Comparison of ENCODE assay signal across 40 cellular contexts in the genomic region with DNA sequence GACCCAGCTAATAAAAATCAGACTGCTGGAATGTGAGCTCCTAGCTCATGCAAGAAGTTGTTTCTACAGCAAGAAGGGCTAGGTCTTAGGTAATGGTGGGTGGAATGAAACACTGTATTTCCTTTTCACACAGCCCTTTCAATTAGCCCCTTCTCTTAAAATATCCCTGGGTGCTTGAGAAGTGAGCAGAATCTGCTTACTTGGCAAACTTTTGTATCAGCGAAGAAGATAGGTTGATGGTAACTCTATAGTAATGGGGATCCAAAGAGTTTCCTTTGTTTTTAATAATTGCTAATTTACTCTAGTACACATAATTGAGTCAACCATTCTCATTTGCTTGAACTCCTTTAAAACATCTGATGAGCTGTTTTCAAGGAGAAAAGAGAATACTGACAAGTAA.
"Had no signal": no experiment of that assay in that cellular context is flagged by ENCODE, and none has a peak within 500 bp of the region (broad histone marks: within the 10 kb centered on the region; RNA-seq: fewer than 3 reads in every experiment).

No MANE protein-coding gene starts in this region.

- DNase-seq: activated effector memory CD4-positive, alpha-beta T cell treated with anti-CD3 and anti-CD28 coated beads, Interleukin-2, amount 50 U/mL, for 16 hours; activated effector memory CD4-positive, alpha-beta T cell treated with Interleukin-2 at 50 U/mL for 16 hours; activated gamma-delta T cell; activated gamma-delta T cell treated with Interleukin-2 at 50 U/mL for 16 hours; activated naive CD4-positive, alpha-beta T cell; activated naive CD4-positive, alpha-beta T cell treated with anti-CD3 and anti-CD28 coated beads for 36 hours; activated naive CD4-positive, alpha-beta T cell treated with anti-CD3 and anti-CD28 coated beads, Interleukin-2, amount 10 ng/mL, durations not matched to agents 7 days and 5 days; activated naive CD4-positive, alpha-beta T cell treated with anti-CD3 and anti-CD28 coated beads, Interleukin-2, amount 50 U/mL, for 16 hours; activated naive CD4-positive, alpha-beta T cell treated with Interleukin-2 at 50 U/mL for 16 hours; activated naive CD8-positive, alpha-beta T cell treated with anti-CD3 and anti-CD28 coated beads for 36 hours; activated naive CD8-positive, alpha-beta T cell treated with anti-CD3 and anti-CD28 coated beads, Interleukin-2, amount 10 ng/mL, durations not matched to agents 7 days and 5 days; activated naive CD8-positive, alpha-beta T cell treated with anti-CD3 and anti-CD28 coated beads, Interleukin-2, amount 50 U/mL, for 24 hours; activated T-cell treated with anti-CD3 and anti-CD28 coated beads, Interleukin-2, amount 50 U/mL, for 1 hour; activated T-cell treated with anti-CD3 and anti-CD28 coated beads, Interleukin-2, amount 50 U/mL, for 24 hours; activated T-cell treated with anti-CD3 and anti-CD28 coated beads, Interleukin-2, amount 50 U/mL, for 4 hours; activated T-cell treated with anti-CD3 and anti-CD28 coated beads, Interleukin-2, amount 50 U/mL, for 48 hours; activated T-cell treated with anti-CD3 and anti-CD28 coated beads, Interleukin-2, amount 50 U/mL, for 72 hours; adrenal gland; amniotic stem cell; amygdala; anterior cingulate cortex; aorta; body of pancreas; brain microvascular endothelial cell; caudate nucleus; central memory CD4-positive, alpha-beta T cell; cerebellar nuclear complex had no signal

- FAIRE-seq: astrocyte, bronchial epithelial cell had no signal

- H3K4me3 Mint-ChIP-seq: activated naive CD4-positive, alpha-beta T cell treated with anti-CD3 and anti-CD28 coated beads for 36 hours; activated naive CD4-positive, alpha-beta T cell treated with anti-CD3 and anti-CD28 coated beads, Interleukin-2, amount 10 ng/mL, durations not matched to agents 7 days and 5 days; activated naive CD4-positive, alpha-beta T cell treated with anti-CD3 and anti-CD28 coated beads, Interleukin-2, amount 50 U/mL, for 24 hours; activated naive CD8-positive, alpha-beta T cell; activated naive CD8-positive, alpha-beta T cell treated with anti-CD3 and anti-CD28 coated beads for 36 hours; activated naive CD8-positive, alpha-beta T cell treated with anti-CD3 and anti-CD28 coated beads, Interleukin-2, amount 10 ng/mL, durations not matched to agents 7 days and 5 days; activated naive CD8-positive, alpha-beta T cell treated with anti-CD3 and anti-CD28 coated beads, Interleukin-2, amount 50 U/mL, for 24 hours; activated T-cell treated with anti-CD3 and anti-CD28 coated beads, Interleukin-2, amount 50 U/mL, for 24 hours; activated T-cell treated with anti-CD3 and anti-CD28 coated beads, Interleukin-2, amount 50 U/mL, for 4 hours; activated T-cell treated with anti-CD3 and anti-CD28 coated beads, Interleukin-2, amount 50 U/mL, for 72 hours; activated T-helper 1 cell treated with anti-CD3 and anti-CD28 coated beads, Interleukin-12 subunit alpha, Interleukin-12 subunit beta, Interleukin-2, Interleukin-4 antibody, amounts not matched to agents 30 ng/mL and 10 ng/mL and 1 ng/mL, durations not matched to agents 14 hours and 24 hours and 36 hours; activated T-helper 17 cell treated with anti-CD3 and anti-CD28 coated beads, Interleukin-2, amount 50 U/mL, for 72 hours; brain; central memory CD8-positive, alpha-beta T cell had no signal

- H3K27ac Mint-ChIP-seq: activated naive CD4-positive, alpha-beta T cell treated with anti-CD3 and anti-CD28 coated beads for 36 hours; activated naive CD4-positive, alpha-beta T cell treated with anti-CD3 and anti-CD28 coated beads, Interleukin-2, amount 10 ng/mL, durations not matched to agents 7 days and 5 days; activated naive CD4-positive, alpha-beta T cell treated with anti-CD3 and anti-CD28 coated beads, Interleukin-2, amount 50 U/mL, for 24 hours; activated naive CD4-positive, alpha-beta T cell treated with anti-CD3 and anti-CD28 coated beads, Interleukin-2, amount 50 U/mL, for 72 hours; activated naive CD8-positive, alpha-beta T cell; activated naive CD8-positive, alpha-beta T cell treated with anti-CD3 and anti-CD28 coated beads for 36 hours; activated naive CD8-positive, alpha-beta T cell treated with anti-CD3 and anti-CD28 coated beads, Interleukin-2, amount 10 ng/mL, durations not matched to agents 7 days and 5 days; activated naive CD8-positive, alpha-beta T cell treated with anti-CD3 and anti-CD28 coated beads, Interleukin-2, amount 50 U/mL, for 24 hours; activated T-cell treated with anti-CD3 and anti-CD28 coated beads, Interleukin-2, amount 50 U/mL, for 24 hours; activated T-cell treated with anti-CD3 and anti-CD28 coated beads, Interleukin-2, amount 50 U/mL, for 72 hours; activated T-helper 1 cell treated with anti-CD3 and anti-CD28 coated beads, Interleukin-12 subunit alpha, Interleukin-12 subunit beta, Interleukin-2, Interleukin-4 antibody, amounts not matched to agents 30 ng/mL and 10 ng/mL and 1 ng/mL, durations not matched to agents 14 hours and 24 hours and 36 hours; activated T-helper 17 cell treated with anti-CD3 and anti-CD28 coated beads, Interleukin-2, amount 50 U/mL, for 72 hours; activated T-helper 2 cell treated with anti-CD3 and anti-CD28 coated beads, Interferon-gamma antibody, Interleukin-2, Interleukin-4, amounts not matched to agents 10 μg/mL and 5 μg/mL and 100 μg/mL, durations not matched to agents 14 hours and 24 hours and 36 hours; brain had no signal

- H3K27ac ChIP-seq: adrenal gland, ascending aorta, body of pancreas, brain microvascular endothelial cell, breast epithelium, cardiac muscle cell had no signal

- H3K9me3 ChIP-seq: adrenal gland, ascending aorta, body of pancreas, breast epithelium had no signal

- H3K4me1 Mint-ChIP-seq: activated naive CD4-positive, alpha-beta T cell treated with anti-CD3 and anti-CD28 coated beads, Interleukin-2, amount 10 ng/mL, durations not matched to agents 7 days and 5 days; activated naive CD4-positive, alpha-beta T cell treated with anti-CD3 and anti-CD28 coated beads, Interleukin-2, amount 50 U/mL, for 24 hours; activated naive CD8-positive, alpha-beta T cell treated with anti-CD3 and anti-CD28 coated beads for 36 hours; activated naive CD8-positive, alpha-beta T cell treated with anti-CD3 and anti-CD28 coated beads, Interleukin-2, amount 10 ng/mL, durations not matched to agents 7 days and 5 days; activated naive CD8-positive, alpha-beta T cell treated with anti-CD3 and anti-CD28 coated beads, Interleukin-2, amount 50 U/mL, for 24 hours; activated T-helper 17 cell treated with anti-CD3 and anti-CD28 coated beads, Interleukin-2, amount 50 U/mL, for 72 hours; brain; central memory CD8-positive, alpha-beta T cell had no signal

- H3K4me1 ChIP-seq: adrenal gland, ascending aorta, body of pancreas, breast epithelium had no signal

- ATAC-seq: activated naive CD4-positive, alpha-beta T cell treated with anti-CD3 and anti-CD28 coated beads, Interleukin-2, amount 50 U/mL, for 72 hours; activated naive CD8-positive, alpha-beta T cell treated with anti-CD3 and anti-CD28 coated beads, Interleukin-2, amount 50 U/mL, for 24 hours; activated T-cell treated with anti-CD3 and anti-CD28 coated beads, Interleukin-2, amount 50 U/mL, for 4 hours; activated T-cell treated with anti-CD3 and anti-CD28 coated beads, Interleukin-2, amount 50 U/mL, for 72 hours; activated T-helper 17 cell treated with anti-CD3 and anti-CD28 coated beads, Interleukin-2, amount 50 U/mL, for 72 hours; body of pancreas had no signal

- H3K9me3 Mint-ChIP-seq: activated naive CD4-positive, alpha-beta T cell treated with anti-CD3 and anti-CD28 coated beads for 36 hours; activated naive CD4-positive, alpha-beta T cell treated with anti-CD3 and anti-CD28 coated beads, Interleukin-2, amount 50 U/mL, for 24 hours; activated naive CD4-positive, alpha-beta T cell treated with anti-CD3 and anti-CD28 coated beads, Interleukin-2, amount 50 U/mL, for 72 hours; activated naive CD8-positive, alpha-beta T cell treated with anti-CD3 and anti-CD28 coated beads for 36 hours; activated naive CD8-positive, alpha-beta T cell treated with anti-CD3 and anti-CD28 coated beads, Interleukin-2, amount 50 U/mL, for 24 hours; activated T-cell treated with anti-CD3 and anti-CD28 coated beads, Interleukin-2, amount 50 U/mL, for 24 hours; activated T-cell treated with anti-CD3 and anti-CD28 coated beads, Interleukin-2, amount 50 U/mL, for 4 hours; activated T-helper 17 cell treated with anti-CD3 and anti-CD28 coated beads, Interleukin-2, amount 50 U/mL, for 72 hours; activated T-helper 2 cell treated with anti-CD3 and anti-CD28 coated beads, Interferon-gamma antibody, Interleukin-2, Interleukin-4, amounts not matched to agents 10 μg/mL and 5 μg/mL and 100 μg/mL, durations not matched to agents 14 hours and 24 hours and 36 hours; brain had no signal

- H3K36me3 Mint-ChIP-seq: activated naive CD4-positive, alpha-beta T cell treated with anti-CD3 and anti-CD28 coated beads, Interleukin-2, amount 10 ng/mL, durations not matched to agents 7 days and 5 days; activated naive CD4-positive, alpha-beta T cell treated with anti-CD3 and anti-CD28 coated beads, Interleukin-2, amount 50 U/mL, for 24 hours; activated naive CD4-positive, alpha-beta T cell treated with anti-CD3 and anti-CD28 coated beads, Interleukin-2, amount 50 U/mL, for 72 hours; activated naive CD8-positive, alpha-beta T cell; activated naive CD8-positive, alpha-beta T cell treated with anti-CD3 and anti-CD28 coated beads for 36 hours; activated naive CD8-positive, alpha-beta T cell treated with anti-CD3 and anti-CD28 coated beads, Interleukin-2, amount 10 ng/mL, durations not matched to agents 7 days and 5 days; brain had no signal

- H3K4me3 ChIP-seq: adrenal gland, ascending aorta, body of pancreas, breast epithelium, cardiac muscle cell had no signal

- H3K27me3 ChIP-seq: adrenal gland, ascending aorta, body of pancreas, brain microvascular endothelial cell, breast epithelium, cardiac muscle cell had no signal

- H3K27me3 Mint-ChIP-seq: activated naive CD4-positive, alpha-beta T cell treated with anti-CD3 and anti-CD28 coated beads, Interleukin-2, amount 10 ng/mL, durations not matched to agents 7 days and 5 days; activated naive CD8-positive, alpha-beta T cell treated with anti-CD3 and anti-CD28 coated beads, Interleukin-2, amount 10 ng/mL, durations not matched to agents 7 days and 5 days; activated naive CD8-positive, alpha-beta T cell treated with anti-CD3 and anti-CD28 coated beads, Interleukin-2, amount 50 U/mL, for 24 hours; activated T-cell treated with anti-CD3 and anti-CD28 coated beads, Interleukin-2, amount 50 U/mL, for 24 hours; central memory CD8-positive, alpha-beta T cell had no signal

- H3K36me3 ChIP-seq: adrenal gland, ascending aorta, brain microvascular endothelial cell, breast epithelium, cardiac muscle cell had no signal
